In genomic region chr1:44602675-44603610, GRCh38 we compare ENCODE assay signal across 17 cellular contexts.
A peak's percentile ranks its signal among the peaks of the same experiment; 100 is the strongest.
DNase-seq lines count a peak whose midpoint lies in the region; ATAC-seq, FAIRE-seq and TF ChIP-seq lines count a peak whose summit lies in the region.
"Had no signal": no experiment of that assay in that cellular context is flagged by ENCODE, and none has a peak within 500 bp of the region (broad histone marks: within the 10 kb centered on the region; RNA-seq: fewer than 3 reads in every experiment).

No MANE protein-coding gene starts in this region.

- POLR2A ChIA-PET in WTC11 (lab: Charles Lee), result no interaction called here

- no peak for TF ChIP-seq CTCF in WTC11 (IDR thresholded peaks at IDR 0.05)

- no peaks in the 10 kb centered on the region for H3K9me3 Mint-ChIP-seq in WTC11
- H3K9me3 Mint-ChIP-seq: natural killer cell treated with Interleukin-12 subunit alpha and Interleukin-12 subunit beta and Interleukin-15 and Interleukin-18, amount 100 ng/mL, for 72 hours had no signal

- peak; percentile 22 for DNase-seq in DMS53 (lab: John Stamatoyannopoulos, UW)
- no peak for DNase-seq in DMS53 treated with DMSO at 0.1 percent for 48 hours (lab: John Stamatoyannopoulos, UW; ENCODE audit: unreplicated experiment)
- peak; percentile 71 for DNase-seq in NCI-H748 (lab: John Stamatoyannopoulos, UW; ENCODE audit: unreplicated experiment)
- DNase-seq in WTC11 (ENCODE audit: low spot score), result no peak
- no peak for DNase-seq in ecto neural progenitor cell (ENCODE audit: low spot score)
- DNase-seq: 8988T; activated CD4-positive, alpha-beta T cell treated with anti-CD3 and anti-CD28 coated beads for 48 hours; activated T-cell treated with anti-CD3 and anti-CD28 coated beads, Interleukin-2, amount 50 U/mL, for 48 hours; adrenal gland; left lung; PC-9; T-helper 1 cell had no signal

- H3K4me3 Mint-ChIP-seq in WTC11, result no peak overlapping the region
- H3K4me3 Mint-ChIP-seq: natural killer cell treated with Interleukin-12 subunit alpha and Interleukin-12 subunit beta and Interleukin-15 and Interleukin-18, amount 100 ng/mL, for 72 hours had no signal

- ATAC-seq in WTC11 (no peak), HG02884 (IDR thresholded peaks at IDR 0.05; ENCODE audit: unreplicated experiment) (no peak), HG03378 (IDR thresholded peaks at IDR 0.05; ENCODE audit: unreplicated experiment) (no peak)
- ATAC-seq: left lung; natural killer cell treated with Interleukin-12 subunit alpha and Interleukin-12 subunit beta and Interleukin-15 and Interleukin-18, amount 100 ng/mL, for 72 hours had no signal

- no peak overlapping the region for H3K27ac Mint-ChIP-seq in WTC11
- H3K27ac Mint-ChIP-seq: natural killer cell treated with Interleukin-12 subunit alpha and Interleukin-12 subunit beta and Interleukin-15 and Interleukin-18, amount 100 ng/mL, for 72 hours had no signal

- peak; percentile 21 for FAIRE-seq in islet of Langerhans (lab: Jason Lieb, UNC)
- FAIRE-seq: colon had no signal

- CTCF ChIA-PET in WTC11 (lab: Charles Lee), result interaction anchor here (1.3 to 2.5 kb wide), 3 partner anchors 8 to 224 kb away, joined by 3 to 15 read pairs (median 7); no protein-coding TSS in a partner anchor

- H3K27me3 Mint-ChIP-seq in WTC11 (ENCODE audit: low read depth), result no peaks in the 10 kb centered on the region

- H3K36me3 Mint-ChIP-seq in WTC11, result no peaks in the 10 kb centered on the region
- H3K36me3 Mint-ChIP-seq: natural killer cell treated with Interleukin-12 subunit alpha and Interleukin-12 subunit beta and Interleukin-15 and Interleukin-18, amount 100 ng/mL, for 72 hours had no signal

- H3K4me1 Mint-ChIP-seq in WTC11, result peaks cover 3% of the 10 kb centered on the region; the same call in 1 of the 2 replicates

TF ChIP-seq in WTC11, 78 proteins besides CTCF, POLR2A, EP300 and RAD21 (continues in another document):
- no peak for TF ChIP-seq USF2 (CRISPR knock-in tag; IDR thresholded peaks at IDR 0.05)
- TF ChIP-seq SOX15 (CRISPR knock-in tag; IDR thresholded peaks at IDR 0.05), result no peak
- TF ChIP-seq FOXK1 (CRISPR knock-in tag; IDR thresholded peaks at IDR 0.05), result no peak
- no peak for TF ChIP-seq PRDM15 (CRISPR knock-in tag; IDR thresholded peaks at IDR 0.05)
- no peak for TF ChIP-seq RORB (CRISPR knock-in tag; IDR thresholded peaks at IDR 0.05)
- no peak for TF ChIP-seq IRF2 (CRISPR knock-in tag; IDR thresholded peaks at IDR 0.05; ENCODE audit: borderline replicate concordance, low read depth)
- no peak for TF ChIP-seq ERG (CRISPR knock-in tag; IDR thresholded peaks at IDR 0.05)
- TF ChIP-seq FOXP4 (CRISPR knock-in tag; IDR thresholded peaks at IDR 0.05), result no peak
- TF ChIP-seq ZNF532 (CRISPR knock-in tag; IDR thresholded peaks at IDR 0.05; ENCODE audit: borderline replicate concordance), result no peak
- no peak for TF ChIP-seq MAX (CRISPR knock-in tag; IDR thresholded peaks at IDR 0.05)
- TF ChIP-seq ZNF671 (CRISPR knock-in tag; IDR thresholded peaks at IDR 0.05), result no peak
- no peak for TF ChIP-seq NFATC4 (CRISPR knock-in tag; IDR thresholded peaks at IDR 0.05)
- no peak for TF ChIP-seq ZNF219 (CRISPR knock-in tag; IDR thresholded peaks at IDR 0.05; ENCODE audit: borderline replicate concordance)

Comparison
In these comparisons a context has a peak if more than half of its experiments do, and no peak if none do; other contexts are left out.
1. DNase-seq: peak in DMS53 (single experiment) and NCI-H748 (single experiment); none in DMS53 treated with DMSO at 0.1 percent for 48 hours (single experiment), WTC11 (single experiment) and ecto neural progenitor cell (single experiment).